27 cellular contexts compared by ENCODE assay signal in genomic region chr1:213054142-213054541, GRCh38.
"Had no signal": no experiment of that assay in that cellular context is flagged by ENCODE, and none has a peak within 500 bp of the region (broad histone marks: within the 10 kb centered on the region; RNA-seq: fewer than 3 reads in every experiment).

No MANE protein-coding gene starts in this region.

- H3K9ac ChIP-seq: neural progenitor cell, parathyroid adenoma had no signal

- ATAC-seq: natural killer cell treated with Interleukin-12 subunit alpha and Interleukin-12 subunit beta and Interleukin-15 and Interleukin-18, amount 100 ng/mL, for 72 hours; psoas muscle; right cardiac atrium; right lobe of liver; stimulated activated effector memory CD8-positive, alpha-beta T cell treated with anti-CD3 and anti-CD28 coated beads, Interleukin-12 subunit alpha, Interleukin-12 subunit beta, amount 100 ng/mL, for 72 hours; stimulated activated naive B cell treated with anti-CD40 and anti-IgM and Interleukin-4, amounts not matched to agents 10 μg/mL and 1 μg/mL and 100 μg/mL, for 72 hours had no signal

- H3K27me3 ChIP-seq: neural progenitor cell, ovary, sigmoid colon, stomach, thyroid gland, tibial nerve, upper lobe of left lung, vagina had no signal

- DNase-seq: nephron progenitor cell; occipital lobe; ovary; posterior cingulate gyrus; psoas muscle; right cardiac atrium; right lobe of liver; sigmoid colon; small intestine; stimulated activated CD4-positive, alpha-beta T cell treated with anti-CD3 and anti-CD28 coated beads, Interleukin-15, amount 100 ng/mL, for 24 hours; stimulated activated CD4-positive, alpha-beta T cell treated with anti-CD3 and anti-CD28 coated beads, Interleukin-2, amount 100 ng/mL, for 24 hours; stimulated activated CD4-positive, alpha-beta T cell treated with anti-CD3 and anti-CD28 coated beads, Interleukin-2, amount 100 ng/mL, for 48 hours; stimulated activated CD4-positive, alpha-beta T cell treated with anti-CD3 and anti-CD28 coated beads, Interleukin-4, amount 100 ng/mL, for 24 hours; stimulated activated naive B cell treated with anti-CD40 and anti-IgM and Interleukin-4, amounts not matched to agents 10 μg/mL and 1 μg/mL and 100 μg/mL, for 72 hours; stimulated activated naive CD4-positive, alpha-beta T cell treated with Interleukin-2 at 50 U/mL for 16 hours; stomach; thyroid gland; trophoblast cell; upper lobe of left lung had no signal

- H3K4me3 ChIP-seq: neural progenitor cell, ovary, psoas muscle, right lobe of liver, sigmoid colon, stomach, thoracic aorta, thyroid gland, tibial nerve, upper lobe of left lung, vagina had no signal

- H3K9me3 ChIP-seq: ovary, right lobe of liver, sigmoid colon, stomach, thoracic aorta, thyroid gland, tibial nerve, upper lobe of left lung, vagina had no signal

- H3K4me2 ChIP-seq: neural progenitor cell had no signal

- H2AFZ ChIP-seq: neural progenitor cell, parathyroid adenoma had no signal

- FAIRE-seq: small intestine, urothelium cell line had no signal

- H3K36me3 ChIP-seq: neural progenitor cell, ovary, right lobe of liver, sigmoid colon, stomach, thoracic aorta, thyroid gland, tibial nerve, upper lobe of left lung, vagina had no signal

- H3K27ac ChIP-seq: neural progenitor cell, ovary, parathyroid adenoma, psoas muscle, right lobe of liver, sigmoid colon, stomach, thoracic aorta, thyroid gland, tibial nerve, upper lobe of left lung, vagina had no signal

- H3K4me1 ChIP-seq: parathyroid adenoma had no signal
